9 cellular contexts compared by ENCODE assay signal in the genomic region with DNA sequence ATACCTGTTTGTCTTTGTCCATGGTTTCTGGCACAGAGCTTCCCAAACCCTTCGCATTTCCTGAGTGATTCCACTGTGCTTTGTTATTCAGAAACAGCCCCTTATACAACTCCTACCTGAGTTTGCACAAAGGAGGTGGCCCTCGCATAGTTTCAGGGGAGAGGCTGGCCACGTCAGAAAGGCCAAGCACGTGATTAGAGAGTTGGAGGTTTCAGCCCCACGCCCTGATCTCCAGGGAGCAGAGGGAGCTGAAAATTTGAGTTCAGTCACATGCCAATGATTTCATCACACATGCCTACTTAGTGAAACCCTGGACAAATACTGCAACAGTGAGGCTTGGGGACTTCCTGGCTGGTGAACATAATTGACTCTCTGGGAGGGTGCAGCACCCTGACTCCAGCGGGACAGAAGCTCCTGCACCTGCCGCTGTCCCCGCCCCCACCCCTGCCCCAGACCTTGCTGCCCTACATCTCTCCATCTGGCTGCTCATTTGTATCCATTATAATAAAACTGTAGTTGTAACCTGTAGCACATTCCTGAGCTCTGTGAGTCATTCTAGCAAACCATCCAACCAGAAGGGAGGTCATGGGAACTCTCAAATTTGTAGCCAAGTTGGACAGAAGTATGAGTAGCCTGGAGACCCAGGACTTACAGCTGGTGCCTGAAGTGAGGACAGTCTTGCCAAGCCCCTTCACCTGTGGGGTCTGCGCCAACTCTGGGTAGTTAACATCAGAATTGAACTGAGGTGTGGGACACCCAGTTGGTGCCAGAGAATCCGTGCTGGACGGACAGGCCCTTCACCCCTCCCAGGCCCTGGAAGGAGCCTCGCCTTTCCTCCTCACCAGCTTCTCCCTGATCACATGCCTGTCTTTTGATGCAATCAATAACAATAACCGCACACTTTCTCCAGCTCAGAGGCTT.
A peak's percentile ranks its signal among the peaks of the same experiment; 100 is the strongest.
DNase-seq lines count a peak whose midpoint lies in the region; ATAC-seq, FAIRE-seq and TF ChIP-seq lines count a peak whose summit lies in the region.
"Had no signal": no experiment of that assay in that cellular context is flagged by ENCODE, and none has a peak within 500 bp of the region (broad histone marks: within the 10 kb centered on the region; RNA-seq: fewer than 3 reads in every experiment).

No MANE protein-coding gene starts in this region.

- H3K9me3 Mint-ChIP-seq in nephron: no peaks in the 10 kb centered on the region

- no peaks in the 10 kb centered on the region for H3K27me3 Mint-ChIP-seq in nephron (ENCODE audit: low read depth)

- no peak overlapping the region for H3K4me3 Mint-ChIP-seq in nephron

- no peaks in the 10 kb centered on the region for H3K36me3 Mint-ChIP-seq in nephron (ENCODE audit: low read depth)

- FAIRE-seq in D721Med (lab: Jason Lieb, UNC): no peak
- FAIRE-seq: endometrium had no signal

- H3K4me3 ChIP-seq in epithelial cell of esophagus (ENCODE audit: low read length): no peak overlapping the region

- H3K4me1 Mint-ChIP-seq in nephron: peaks cover 70% of the 10 kb centered on the region

- no peak for ATAC-seq in HG02642 (IDR thresholded peaks at IDR 0.05; ENCODE audit: poor library complexity, unreplicated experiment)

- peak overlapping the region in 2 of 3 experiments; percentile 97 for H3K27ac Mint-ChIP-seq in nephron

- DNase-seq in DMS53 (lab: John Stamatoyannopoulos, UW) (peak; percentile 71), NCI-H774 (lab: John Stamatoyannopoulos, UW) (peak; percentile 21), epithelial cell of esophagus (ENCODE audit: low read depth) (peak; percentile 98), superior temporal gyrus (ENCODE audit: extremely low spot score) (no peak), D721Med (ENCODE audit: insufficient read length, low spot score) (no peak), medulla oblongata (ENCODE audit: extremely low spot score) (no peak)

- TF ChIP-seq CTCF in epithelial cell of esophagus (IDR thresholded peaks at IDR 0.05; ENCODE audit: insufficient read depth, low read depth, low read length, missing control alignments) (no peak), nephron (IDR thresholded peaks at IDR 0.05; ENCODE audit: unreplicated experiment in 3 of 3) (no peak), D721Med (IDR thresholded peaks at IDR 0.05; ENCODE audit: insufficient read depth, missing control alignments) (no peak)

Comparison
In these comparisons a context has a peak if more than half of its experiments do, and no peak if none do; other contexts are left out.
1. DNase-seq: peak in DMS53 (single experiment), NCI-H774 (single experiment) and epithelial cell of esophagus (single experiment); none in superior temporal gyrus (single experiment), D721Med (single experiment) and medulla oblongata (single experiment).